8 cellular contexts compared by ENCODE assay signal in genomic region chr4:98659106-98659592, GRCh38. TPM values are rescaled to one million over a fixed set of nuclear protein-coding genes. Genes with fewer than 3 reads are reported as not detected.
A peak's percentile ranks its signal among the peaks of the same experiment; 100 is the strongest.
DNase-seq lines count a peak whose midpoint lies in the region; ATAC-seq, FAIRE-seq and TF ChIP-seq lines count a peak whose summit lies in the region.

No MANE protein-coding gene starts in this region.

- no peak for TF ChIP-seq POLR2A in GM12891 (IDR thresholded peaks at IDR 0.05; ENCODE audit: low read depth, low read length)

- H3K4me3 Mint-ChIP-seq in stimulated activated effector memory CD8-positive, alpha-beta T cell treated with anti-CD3 and anti-CD28 coated beads, Interleukin-12 subunit alpha, Interleukin-12 subunit beta, amount 100 ng/mL, for 72 hours, result peak overlapping the region; percentile 91

- intact Hi-C loops in cardiac septum (cut with DNase I), result loop anchor here (2.0 to 5.0 kb wide), 4 partner anchors 137 to 338 kb away; partner anchors contain the start of gene EIF4E

- FAIRE-seq in GM12891 (lab: Jason Lieb, UNC), result no peak

- peak overlapping the region; percentile 60 for H3K9ac ChIP-seq in iPS-18a (ENCODE audit: low read length)

- H3K9me3 Mint-ChIP-seq in stimulated activated effector memory CD8-positive, alpha-beta T cell treated with anti-CD3 and anti-CD28 coated beads, Interleukin-12 subunit alpha, Interleukin-12 subunit beta, amount 100 ng/mL, for 72 hours, result no peaks in the 10 kb centered on the region

- H3K27me3 ChIP-seq in cardiac muscle cell (peaks cover 11% of the 10 kb centered on the region), iPS-18a (ENCODE audit: control insufficient read depth, insufficient read depth, low read length) (peaks cover 50% of the 10 kb centered on the region)

- H3K4me3 ChIP-seq in cardiac muscle cell (peak overlapping the region; percentile 83), iPS-18a (ENCODE audit: low read length) (peak overlapping the region; percentile 90)

- peak overlapping the region; percentile 74 for H3K27ac Mint-ChIP-seq in stimulated activated effector memory CD8-positive, alpha-beta T cell treated with anti-CD3 and anti-CD28 coated beads, Interleukin-12 subunit alpha, Interleukin-12 subunit beta, amount 100 ng/mL, for 72 hours

- H3K9me3 ChIP-seq in cardiac muscle cell (ENCODE audit: low read depth) (no peaks in the 10 kb centered on the region), iPS-18a (ENCODE audit: control insufficient read depth, low read depth, low read length) (no peaks in the 10 kb centered on the region)

- no peaks in the 10 kb centered on the region for H3K36me3 ChIP-seq in cardiac muscle cell
- no peaks in the 10 kb centered on the region for H3K36me3 ChIP-seq in iPS-18a (ENCODE audit: control insufficient read depth, low read depth, low read length)

- peaks cover 83% of the 10 kb centered on the region for H3K4me1 Mint-ChIP-seq in stimulated activated effector memory CD8-positive, alpha-beta T cell treated with anti-CD3 and anti-CD28 coated beads, Interleukin-12 subunit alpha, Interleukin-12 subunit beta, amount 100 ng/mL, for 72 hours

- TF ChIP-seq CTCF in cardiac muscle cell (IDR thresholded peaks at IDR 0.05; ENCODE audit: low read depth, low read length), result no peak

- ATAC-seq in stimulated activated effector memory CD8-positive, alpha-beta T cell treated with anti-CD3 and anti-CD28 coated beads, Interleukin-12 subunit alpha, Interleukin-12 subunit beta, amount 100 ng/mL, for 72 hours, result no peak
- no peak for ATAC-seq in HG03378 (IDR thresholded peaks at IDR 0.05; ENCODE audit: unreplicated experiment)

- H3K27ac ChIP-seq in cardiac muscle cell, result no peak overlapping the region
- no peak overlapping the region for H3K27ac ChIP-seq in iPS-18a (ENCODE audit: low read length)

- peak; percentile 22 to 47 for DNase-seq in cardiac muscle cell (ENCODE audit: low read depth in 1 of 2, low spot score in 1 of 2)
- DNase-seq in cardiac septum (ENCODE audit: low spot score), result no peak
- peak; percentile 46 for DNase-seq in amniotic epithelial cell (ENCODE audit: low read depth)
- no peak for DNase-seq in stimulated activated effector memory CD8-positive, alpha-beta T cell treated with anti-CD3 and anti-CD28 coated beads, Interleukin-12 subunit alpha, Interleukin-12 subunit beta, amount 100 ng/mL, for 72 hours (ENCODE audit: low spot score in 2 of 2)
- no peak for DNase-seq in NOMO-1 treated with dmso at 0.1 percent for 144 hours (lab: John Stamatoyannopoulos, UW; ENCODE audit: unreplicated experiment)
- DNase-seq in GM12891 (ENCODE audit: insufficient read length, low spot score), result no peak

- H3K36me3 Mint-ChIP-seq in stimulated activated effector memory CD8-positive, alpha-beta T cell treated with anti-CD3 and anti-CD28 coated beads, Interleukin-12 subunit alpha, Interleukin-12 subunit beta, amount 100 ng/mL, for 72 hours, result peaks cover 13% of the 10 kb centered on the region

- H3K4me1 ChIP-seq in cardiac muscle cell (ENCODE audit: low read depth) (peaks cover 20% of the 10 kb centered on the region), iPS-18a (ENCODE audit: control insufficient read depth, low read depth, low read length) (peaks cover 47% of the 10 kb centered on the region)

TF ChIP-seq in GM12891, 5 proteins besides CTCF, POLR2A, EP300 and RAD21:
- TF ChIP-seq POLR2AphosphoS5 (IDR thresholded peaks at IDR 0.05; ENCODE audit: low read depth, low read length) (no peak), POU2F2 (IDR thresholded peaks at IDR 0.05; ENCODE audit: low read depth, low read length) (no peak), TAF1 (IDR thresholded peaks at IDR 0.05; ENCODE audit: low read depth, low read length) (no peak), PAX5 (IDR thresholded peaks at IDR 0.05; ENCODE audit: insufficient read depth, low read length, severe bottlenecking) (no peak), SPI1 (IDR thresholded peaks at IDR 0.05; ENCODE audit: low read depth, low read length) (no peak)
TF ChIP-seq in GM12891: peak in this region for 0.

RNA-seq across cellular contexts. Expression of gene TSPAN5, which starts 0.7 kb away (rescaled TPM):
- total RNA-seq in cardiac muscle cell (24.4 and 26.9 TPM in 2 replicates), cardiac septum (8.6 TPM)
- polyA plus RNA-seq in cardiac muscle cell, result 38.5 and 39.8 TPM in 2 replicates
- 0.03 TPM for polyA plus RNA-seq in GM12891 (2012; ENCODE audit: low read depth, missing spikeins)

Comparison
In these comparisons a context has a peak if more than half of its experiments do, and no peak if none do; other contexts are left out.
1. DNase-seq: peak in cardiac muscle cell (2 of 2) and amniotic epithelial cell (single experiment); none in cardiac septum (single experiment), stimulated activated effector memory CD8-positive, alpha-beta T cell treated with anti-CD3 and anti-CD28 coated beads, Interleukin-12 subunit alpha, Interleukin-12 subunit beta, amount 100 ng/mL, for 72 hours (0 of 2), NOMO-1 treated with dmso at 0.1 percent for 144 hours (single experiment) and GM12891 (single experiment).